Comparison of ENCODE assay signal across 10 cellular contexts in genomic region chr2:20611077-20611843, GRCh38. TPM values are rescaled to one million over a fixed set of nuclear protein-coding genes. Genes with fewer than 3 reads are reported as not detected.
A peak's percentile ranks its signal among the peaks of the same experiment; 100 is the strongest.
DNase-seq lines count a peak whose midpoint lies in the region; ATAC-seq and TF ChIP-seq lines count a peak whose summit lies in the region.
"Had no signal": no experiment of that assay in that cellular context is flagged by ENCODE, and none has a peak within 500 bp of the region (broad histone marks: within the 10 kb centered on the region; RNA-seq: fewer than 3 reads in every experiment).

No MANE protein-coding gene starts in this region.

- DNase-seq in AG08395 (ENCODE audit: low spot score) (peak; percentile 73), fibroblast of villous mesenchyme (ENCODE audit: low read depth) (peak; percentile 97), non-pigmented ciliary epithelial cell (ENCODE audit: low read depth) (peak; percentile 89), NCI-H2171 (lab: John Stamatoyannopoulos, UW) (no peak), NCI-H1417 (lab: John Stamatoyannopoulos, UW) (no peak)

- peak; percentile 27; the same call in 2 of the 3 replicates for ATAC-seq in SK-N-SH treated with all-trans-retinoic acid at 6 μM for 48 hours
- no peak for ATAC-seq in GM19397 (IDR thresholded peaks at IDR 0.05; ENCODE audit: unreplicated experiment)
- no peak for ATAC-seq in HG03520 (IDR thresholded peaks at IDR 0.05; ENCODE audit: unreplicated experiment)
- ATAC-seq: left colon had no signal

- no peak overlapping the region for H3K4me3 ChIP-seq in fibroblast of villous mesenchyme (ENCODE audit: low read depth, low read length)

- TF ChIP-seq CTCF in fibroblast of villous mesenchyme (IDR thresholded peaks at IDR 0.05; ENCODE audit: insufficient read depth, low read depth, low read length): no peak

TF ChIP-seq in SK-N-SH treated with all-trans-retinoic acid at 6 μM for 48 hours, 23 proteins besides CTCF, POLR2A, EP300 and RAD21:
- TF ChIP-seq ISL1 (CRISPR knock-in tag; IDR thresholded peaks at IDR 0.05) (no peak), PPARA (CRISPR knock-in tag; IDR thresholded peaks at IDR 0.05; ENCODE audit: borderline replicate concordance) (no peak), TCF4 (CRISPR knock-in tag; IDR thresholded peaks at IDR 0.05; ENCODE audit: borderline replicate concordance) (no peak), TSHZ2 (CRISPR knock-in tag; IDR thresholded peaks at IDR 0.05) (no peak), TOX (CRISPR knock-in tag; IDR thresholded peaks at IDR 0.05; ENCODE audit: borderline replicate concordance) (no peak), ZNF565 (CRISPR knock-in tag; conservative IDR thresholded peaks at IDR 0.05; ENCODE audit: low read depth) (no peak), ARNTL (CRISPR knock-in tag; IDR thresholded peaks at IDR 0.05; ENCODE audit: borderline replicate concordance, low read depth) (no peak), CSDC2 (CRISPR knock-in tag; IDR thresholded peaks at IDR 0.05) (no peak), BACH2 (CRISPR knock-in tag; IDR thresholded peaks at IDR 0.05; ENCODE audit: borderline replicate concordance) (no peak), ZFP3 (CRISPR knock-in tag; IDR thresholded peaks at IDR 0.05) (no peak), ZFP30 (CRISPR knock-in tag; IDR thresholded peaks at IDR 0.05) (no peak), ESRRG (CRISPR knock-in tag; IDR thresholded peaks at IDR 0.05) (no peak)

RNA-seq across cellular contexts. Expression of gene HS1BP3, which starts 39.6 kb away (rescaled TPM):
- 25.9 and 30.3 TPM in 2 replicates for total RNA-seq in fibroblast of villous mesenchyme

RNA-seq across cellular contexts. Expression of gene GDF7, which starts 55.7 kb away (rescaled TPM):
- 12.1 and 12.2 TPM in 2 replicates for total RNA-seq in fibroblast of villous mesenchyme
- total RNA-seq: CD8-positive, alpha-beta memory T cell had no signal

Comparison
In these comparisons a context has a peak if more than half of its experiments do, and no peak if none do; other contexts are left out.
1. DNase-seq: peak in AG08395 (single experiment), fibroblast of villous mesenchyme (single experiment) and non-pigmented ciliary epithelial cell (single experiment); none in NCI-H2171 (single experiment) and NCI-H1417 (0 of 3).